In genomic region chr13:59873856-59874255, GRCh38 we compare ENCODE assay signal across 28 cellular contexts.
"Had no signal": no experiment of that assay in that cellular context is flagged by ENCODE, and none has a peak within 500 bp of the region (broad histone marks: within the 10 kb centered on the region; RNA-seq: fewer than 3 reads in every experiment).

No MANE protein-coding gene starts in this region.

- H3K27ac ChIP-seq: KMS-11, SJCRH30, SK-N-MC had no signal

- H3K4me2 ChIP-seq: KMS-11 had no signal

- H3K4me3 ChIP-seq: SJCRH30, SK-N-MC had no signal

- H3K9me3 ChIP-seq: SJCRH30 had no signal

- DNase-seq: activated CD4-positive, alpha-beta memory T cell treated with anti-CD3 and anti-CD28 coated beads for 36 hours; activated CD4-positive, alpha-beta T cell treated with anti-CD3 and anti-CD28 coated beads for 36 hours; activated CD4-positive, alpha-beta T cell treated with anti-CD3 and anti-CD28 coated beads, Interleukin-2, amount 50 U/mL, for 1 hour; activated CD8-positive, alpha-beta memory T cell treated with anti-CD3 and anti-CD28 coated beads, Interleukin-2, amount 50 U/mL, for 4 hours; activated gamma-delta T cell treated with Interleukin-2 at 50 U/mL for 16 hours; activated naive CD4-positive, alpha-beta T cell treated with anti-CD3 and anti-CD28 coated beads for 36 hours; activated T-cell treated with anti-CD3 and anti-CD28 coated beads for 4 hours; activated T-cell treated with anti-CD3 and anti-CD28 coated beads, Interleukin-2, amount 50 U/mL, for 4 hours; anterior cingulate cortex; cerebellar nuclear complex; MM.1S; NCI-H1092 treated with DMSO at 0.1 percent for 48 hours; NCI-H1417; NCI-H146; NCI-H187 treated with DMSO at 0.1 percent for 48 hours; NCI-H2081 treated with DMSO at 0.1 percent for 48 hours; NCI-H226; NCI-H446 treated with DMSO at 0.1 percent for 48 hours; NCI-H524; NK-92 treated with Interleukin-12 subunit alpha and Interleukin-12 subunit beta, amount 100 ng/mL, for 24 hours; OCI-M1; Right ventricle myocardium superior; SJCRH30 had no signal

- H3K4me1 ChIP-seq: SJCRH30 had no signal

- ATAC-seq: activated CD4-positive, alpha-beta T cell treated with anti-CD3 and anti-CD28 coated beads for 36 hours; activated CD4-positive, CD25-positive, alpha-beta regulatory T cell treated with anti-CD3 and anti-CD28 coated beads, Interleukin-2, amount 50 U/mL, for 24 hours; activated naive CD4-positive, alpha-beta T cell treated with anti-CD3 and anti-CD28 coated beads, Interleukin-2, amount 50 U/mL, for 72 hours; activated T-cell treated with anti-CD3 and anti-CD28 coated beads, Interleukin-2, amount 50 U/mL, for 4 hours; WTC11 had no signal

- H3K9ac ChIP-seq: KMS-11 had no signal

- H3K27me3 ChIP-seq: SJCRH30 had no signal
